ENCODE assay signal across 25 cellular contexts in genomic region chr11:71163371-71163770, GRCh38.
DNase-seq lines count a peak whose midpoint lies in the region; ATAC-seq, FAIRE-seq and TF ChIP-seq lines count a peak whose summit lies in the region.
"Had no signal": no experiment of that assay in that cellular context is flagged by ENCODE, and none has a peak within 500 bp of the region (broad histone marks: within the 10 kb centered on the region; RNA-seq: fewer than 3 reads in every experiment).

No MANE protein-coding gene starts in this region.

- ATAC-seq in gastroesophageal sphincter: no peak
- no peak for ATAC-seq in stimulated activated memory B cell treated with anti-CD40 and anti-IgM and Interleukin-4, amounts not matched to agents 10 μg/mL and 1 μg/mL and 100 μg/mL, for 72 hours
- ATAC-seq: A549, HCT116 had no signal

- H3K27me3 Mint-ChIP-seq in Caco-2 (ENCODE audit: insufficient read depth, unreplicated experiment): no peaks in the 10 kb centered on the region
- peaks cover 14% of the 10 kb centered on the region for H3K27me3 Mint-ChIP-seq in stimulated activated memory B cell treated with anti-CD40 and anti-IgM and Interleukin-4, amounts not matched to agents 10 μg/mL and 1 μg/mL and 100 μg/mL, for 72 hours
- H3K27me3 Mint-ChIP-seq: CD8-positive, alpha-beta memory T cell had no signal

- TF ChIP-seq POLR2A in sigmoid colon (IDR thresholded peaks at IDR 0.05) (no peak), gastroesophageal sphincter (IDR thresholded peaks at IDR 0.05) (no peak)

- FAIRE-seq in kidney (lab: Jason Lieb, UNC): no peak
- FAIRE-seq: A549, GM12891, GM18507, H1 had no signal

- H3K4me1 ChIP-seq in Caco-2 (peaks cover 20% of the 10 kb centered on the region), HUES6 (ENCODE audit: control insufficient read depth, insufficient read depth, low read length) (no peaks in the 10 kb centered on the region), kidney (ENCODE audit: control insufficient read depth in 1 of 2, insufficient read depth in 1 of 2, low read depth in 1 of 2, low read length in 2 of 2) (no peaks in the 10 kb centered on the region), sigmoid colon (no peaks in the 10 kb centered on the region), gastroesophageal sphincter (no peaks in the 10 kb centered on the region)
- H3K4me1 ChIP-seq: A549; BE2C; BLaER1 treated with 17β-estradiol and CSF1 and Interleukin-3, amounts not matched to agents 10 nM and 100 nM had no signal

- H3K9me3 ChIP-seq in Caco-2 (no peaks in the 10 kb centered on the region), HUES6 (ENCODE audit: control insufficient read depth, insufficient read depth, low read depth, low read length) (peaks cover 6% of the 10 kb centered on the region; the same call in 1 of the 2 replicates), kidney (ENCODE audit: control insufficient read depth in 1 of 2, low read length in 2 of 2) (no peaks in the 10 kb centered on the region), sigmoid colon (no peaks in the 10 kb centered on the region), gastroesophageal sphincter (peaks cover 0 to 9% (median 0%) of the 10 kb centered on the region in 3 donors)
- H3K9me3 ChIP-seq: A549, BE2C had no signal

- POLR2A ChIA-PET in Caco-2 (lab: Charles Lee): no interaction called here

- CTCF ChIA-PET in Caco-2 (lab: Charles Lee): no interaction called here

- DNase-seq in Caco-2: peak in 1 of 2 experiments; percentile 47
- DNase-seq in kidney: peak; percentile 39
- peak; percentile 7 for DNase-seq in sigmoid colon
- no peak for DNase-seq in activated CD4-positive, CD25-positive, alpha-beta regulatory T cell (lab: John Stamatoyannopoulos, UW)
- DNase-seq: 8988T; ACHN; AML-193; BE2C; Calu3; CD4-positive, alpha-beta T cell; CD8-positive, alpha-beta memory T cell; DMS53; DMS79 treated with DMSO at 0.1 percent for 48 hours; GF-D8; H7 had no signal

- peaks cover 14% of the 10 kb centered on the region for H3K9me3 Mint-ChIP-seq in Caco-2 (ENCODE audit: unreplicated experiment)
- no peaks in the 10 kb centered on the region for H3K9me3 Mint-ChIP-seq in stimulated activated memory B cell treated with anti-CD40 and anti-IgM and Interleukin-4, amounts not matched to agents 10 μg/mL and 1 μg/mL and 100 μg/mL, for 72 hours
- H3K9me3 Mint-ChIP-seq: CD4-positive, alpha-beta T cell had no signal

- intact Hi-C loops in Caco-2 (cut with micrococcal nuclease; ENCODE audit: unreplicated experiment): loop anchor here (2.0 kb wide), 1 partner anchor 17 kb away; no protein-coding TSS in a partner anchor
- intact Hi-C loops in kidney (cut with DNase I): no loop called here
- intact Hi-C loops in sigmoid colon (cut with DNase I): no loop called here

- H3K27ac ChIP-seq in HUES6 (ENCODE audit: low read depth, low read length): no peak overlapping the region
- no peak overlapping the region for H3K27ac ChIP-seq in kidney (ENCODE audit: low read depth in 2 of 2, low read length in 2 of 2)
- no peak overlapping the region for H3K27ac ChIP-seq in sigmoid colon
- H3K27ac ChIP-seq in gastroesophageal sphincter: no peak overlapping the region
- H3K27ac ChIP-seq: A549; BLaER1 treated with 17β-estradiol and CSF1 and Interleukin-3, amounts not matched to agents 10 nM and 100 nM had no signal

- no peak overlapping the region for H3K4me3 Mint-ChIP-seq in Caco-2 (ENCODE audit: unreplicated experiment)
- no peak overlapping the region for H3K4me3 Mint-ChIP-seq in stimulated activated memory B cell treated with anti-CD40 and anti-IgM and Interleukin-4, amounts not matched to agents 10 μg/mL and 1 μg/mL and 100 μg/mL, for 72 hours
- H3K4me3 Mint-ChIP-seq: CD14-positive monocyte; CD4-positive, alpha-beta T cell; CD8-positive, alpha-beta memory T cell had no signal

- no peak for TF ChIP-seq EP300 in sigmoid colon (IDR thresholded peaks at IDR 0.05)
- no peak for TF ChIP-seq EP300 in gastroesophageal sphincter (IDR thresholded peaks at IDR 0.05)

- no TSS peak for BruUV-seq in Caco-2 (replicated peaks; lab: Mats Ljungman, UMichigan)

- H3K9ac ChIP-seq in HUES6 (ENCODE audit: low read length): peak overlapping the region; percentile 58
- H3K9ac ChIP-seq in kidney (ENCODE audit: low read length in 2 of 2): no peak overlapping the region
- H3K9ac ChIP-seq: BLaER1 treated with 17β-estradiol and CSF1 and Interleukin-3, amounts not matched to agents 10 nM and 100 nM had no signal

- peaks cover 67% of the 10 kb centered on the region for H3K36me3 Mint-ChIP-seq in Caco-2 (ENCODE audit: insufficient read depth, unreplicated experiment)
- no peaks in the 10 kb centered on the region for H3K36me3 Mint-ChIP-seq in stimulated activated memory B cell treated with anti-CD40 and anti-IgM and Interleukin-4, amounts not matched to agents 10 μg/mL and 1 μg/mL and 100 μg/mL, for 72 hours
- H3K36me3 Mint-ChIP-seq: CD14-positive monocyte; CD8-positive, alpha-beta memory T cell had no signal

- H3K36me3 ChIP-seq in Caco-2 (ENCODE audit: control insufficient read depth, insufficient read depth, low read length): peaks cover 5% of the 10 kb centered on the region
- no peaks in the 10 kb centered on the region for H3K36me3 ChIP-seq in HUES6 (ENCODE audit: control insufficient read depth, insufficient read depth, low read length)
- no peaks in the 10 kb centered on the region for H3K36me3 ChIP-seq in kidney (ENCODE audit: control insufficient read depth in 1 of 2, insufficient read depth in 2 of 2, low read length in 2 of 2)
- no peaks in the 10 kb centered on the region for H3K36me3 ChIP-seq in sigmoid colon
- no peaks in the 10 kb centered on the region for H3K36me3 ChIP-seq in gastroesophageal sphincter
- H3K36me3 ChIP-seq: BE2C; BLaER1 treated with 17β-estradiol and CSF1 and Interleukin-3, amounts not matched to agents 10 nM and 100 nM had no signal

- WGBS in sigmoid colon, 2 donors: 67 to 88% methylated on average over 3 of the region's 3 CpGs
- 27 to 53% methylated on average over 1 to 3 of the region's 3 CpGs for WGBS in gastroesophageal sphincter (ENCODE audit: low coverage in 1 of 2), 2 donors

- peak overlapping the region; percentile 12 for H3K27ac Mint-ChIP-seq in Caco-2 (ENCODE audit: unreplicated experiment)
- no peak overlapping the region for H3K27ac Mint-ChIP-seq in stimulated activated memory B cell treated with anti-CD40 and anti-IgM and Interleukin-4, amounts not matched to agents 10 μg/mL and 1 μg/mL and 100 μg/mL, for 72 hours
- H3K27ac Mint-ChIP-seq: CD14-positive monocyte; CD4-positive, alpha-beta T cell had no signal

- H3K27me3 ChIP-seq in Caco-2 (replicated peaks; ENCODE audit: control insufficient read depth, insufficient read depth, low read length) (no peaks in the 10 kb centered on the region), HUES6 (ENCODE audit: control insufficient read depth, insufficient read depth, low read length) (peaks cover 19% of the 10 kb centered on the region; the same call in 1 of the 2 replicates), sigmoid colon (no peaks in the 10 kb centered on the region), gastroesophageal sphincter (peaks cover 5% of the 10 kb centered on the region)
- H3K27me3 ChIP-seq: BE2C; BLaER1 treated with 17β-estradiol and CSF1 and Interleukin-3, amounts not matched to agents 10 nM and 100 nM had no signal

- TF ChIP-seq CTCF in Caco-2 (IDR thresholded peaks at IDR 0.05; ENCODE audit: insufficient read depth in 1 of 2, low read depth in 1 of 2, low read length in 1 of 2, severe bottlenecking in 1 of 2, unreplicated experiment in 1 of 2): no peak
- TF ChIP-seq CTCF in kidney (IDR thresholded peaks at IDR 0.05; ENCODE audit: borderline replicate concordance, extremely low read depth, insufficient read depth): no peak
- no peak for TF ChIP-seq CTCF in sigmoid colon (IDR thresholded peaks at IDR 0.05)
- TF ChIP-seq CTCF in gastroesophageal sphincter (IDR thresholded peaks at IDR 0.05): no peak

- H3K4me1 Mint-ChIP-seq in Caco-2 (ENCODE audit: low read depth, unreplicated experiment): peaks cover 27% of the 10 kb centered on the region
- no peaks in the 10 kb centered on the region for H3K4me1 Mint-ChIP-seq in stimulated activated memory B cell treated with anti-CD40 and anti-IgM and Interleukin-4, amounts not matched to agents 10 μg/mL and 1 μg/mL and 100 μg/mL, for 72 hours
- H3K4me1 Mint-ChIP-seq: CD14-positive monocyte; CD8-positive, alpha-beta memory T cell had no signal

- H3K4me3 ChIP-seq in Caco-2 (ENCODE audit: low read depth, low read length) (no peak overlapping the region), HUES6 (ENCODE audit: low read depth, low read length) (no peak overlapping the region), kidney (ENCODE audit: low read length in 2 of 2) (no peak overlapping the region), sigmoid colon (no peak overlapping the region), gastroesophageal sphincter (no peak overlapping the region)
- H3K4me3 ChIP-seq: A549; BLaER1 treated with 17β-estradiol and CSF1 and Interleukin-3, amounts not matched to agents 10 nM and 100 nM had no signal

Comparison
In these comparisons a context has a peak if more than half of its experiments do, and no peak if none do; other contexts are left out.
1. DNase-seq: peak in kidney (single experiment) and sigmoid colon (single experiment); none in activated CD4-positive, CD25-positive, alpha-beta regulatory T cell (0 of 4).